2 cellular contexts compared by ENCODE assay signal in genomic region chr5:76422175-76422574, GRCh38.
A peak's percentile ranks its signal among the peaks of the same experiment; 100 is the strongest.
TF ChIP-seq lines count a peak whose summit lies in the region.

No MANE protein-coding gene starts in this region.

TF ChIP-seq in K562, 482 proteins besides CTCF, POLR2A, EP300 and RAD21:
- no peak for TF ChIP-seq ELK1 (CRISPR knock-in tag; IDR thresholded peaks at IDR 0.05)
- peak; percentile 14; the same call in 1 of the 2 replicates for TF ChIP-seq NFIC (IDR thresholded peaks at IDR 0.05)

TF ChIP-seq in HepG2, 621 proteins besides CTCF, POLR2A, EP300 and RAD21:
- TF ChIP-seq ZBTB7A (CRISPR knock-in tag; IDR thresholded peaks at IDR 0.05) (no peak), ZBTB37 (CRISPR knock-in tag; IDR thresholded peaks at IDR 0.05) (no peak), GTF3A (CRISPR knock-in tag; conservative IDR thresholded peaks at IDR 0.05) (no peak), NFYB (CRISPR knock-in tag; IDR thresholded peaks at IDR 0.05) (no peak)
TF ChIP-seq in HepG2: peak in this region for 0.
